ENCODE assay signal across 8 cellular contexts in the genomic region with DNA sequence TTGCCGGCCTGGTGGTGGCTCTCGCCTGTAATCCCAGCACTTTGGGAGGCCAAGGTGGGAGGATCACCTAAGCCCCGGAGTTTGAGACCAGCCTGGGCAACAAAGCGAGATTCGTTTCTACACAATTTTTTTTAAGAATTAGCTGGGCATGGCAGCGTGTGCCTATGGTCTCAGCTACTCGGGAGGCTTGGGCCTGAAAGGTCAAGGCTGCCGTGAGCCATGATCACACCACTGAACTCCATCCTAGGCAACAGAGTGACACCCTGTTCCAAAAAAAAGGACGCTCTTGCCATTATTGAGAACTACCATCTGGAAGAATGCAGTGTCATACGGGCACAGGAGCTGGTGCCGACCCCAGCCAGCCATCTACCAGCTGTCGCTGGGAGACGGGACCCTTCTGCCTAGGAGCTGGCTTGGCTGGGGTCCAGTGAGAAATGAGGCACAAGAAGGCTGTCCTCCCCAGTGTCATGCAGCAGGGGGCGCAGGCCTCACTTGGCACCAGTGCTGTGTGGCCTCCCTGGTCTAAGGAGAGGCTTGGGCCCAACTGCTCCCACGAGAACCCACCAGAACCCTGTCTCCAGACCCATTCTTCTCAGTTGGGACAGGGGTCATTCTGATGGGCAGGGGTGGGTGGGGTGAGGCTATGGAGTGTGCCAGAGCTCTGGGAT. TPM values are rescaled to one million over a fixed set of nuclear protein-coding genes. Genes with fewer than 3 reads are reported as not detected.
DNase-seq lines count a peak whose midpoint lies in the region; ATAC-seq and TF ChIP-seq lines count a peak whose summit lies in the region.

No MANE protein-coding gene starts in this region.

- CTCF ChIA-PET in HEK293 (lab: Yijun Ruan, JAX) = interaction anchor here (0.5 to 2.9 kb wide), 17 partner anchors 9 to 349 kb away, joined by 3 to 22 read pairs (median 4); partner anchors contain the start of gene RELB

- intact Hi-C loops in heart left ventricle (cut with DNase I) = no loop called here

- H3K27me3 Mint-ChIP-seq in CD4-positive, CD25-positive, alpha-beta regulatory T cell = no peaks in the 10 kb centered on the region
- no peaks in the 10 kb centered on the region for H3K27me3 Mint-ChIP-seq in activated naive CD4-positive, alpha-beta T cell treated with anti-CD3 and anti-CD28 coated beads, Interleukin-2, amount 50 U/mL, for 24 hours

- H3K27ac ChIP-seq in CD4-positive, CD25-positive, alpha-beta regulatory T cell (ENCODE audit: insufficient read depth, low read length, poor library complexity, severe bottlenecking) = no peak overlapping the region
- H3K27ac ChIP-seq in HEK293 (ENCODE audit: extremely low read depth, low read depth, low read length) = no peak overlapping the region
- H3K27ac ChIP-seq in heart left ventricle = no peak overlapping the region

- peak; percentile 51 to 62 (median 52) for DNase-seq in CD4-positive, CD25-positive, alpha-beta regulatory T cell
- peak; percentile 73 for DNase-seq in SK-MEL-5 (ENCODE audit: low read depth, low spot score)
- DNase-seq in heart left ventricle = peak; percentile 55 to 82 (median 66)
- peak; percentile 15 for DNase-seq in skeletal muscle cell (ENCODE audit: low read depth)

- TF ChIP-seq CTCF in HEK293 (tag by site-specific recombination; IDR thresholded peaks at IDR 0.05) (peak; percentile 66; the same call in 1 of the 2 replicates), heart left ventricle (IDR thresholded peaks at IDR 0.05) (peak in 11 of 12 donors; percentile 28 to 62 (median 46))

- in situ Hi-C loops in SK-MEL-5 (cut with HindIII; ENCODE audit: low pct_unique_long_range_greater_than_20kb, low sequenced_read_pairs) = no loop called here

- no peaks in the 10 kb centered on the region for H3K9me3 Mint-ChIP-seq in CD4-positive, CD25-positive, alpha-beta regulatory T cell
- H3K9me3 Mint-ChIP-seq in activated naive CD4-positive, alpha-beta T cell treated with anti-CD3 and anti-CD28 coated beads, Interleukin-2, amount 50 U/mL, for 24 hours = no peaks in the 10 kb centered on the region

- H3K27me3 ChIP-seq in CD4-positive, CD25-positive, alpha-beta regulatory T cell (ENCODE audit: control insufficient read depth, insufficient read depth, low read length) = no peaks in the 10 kb centered on the region
- no peaks in the 10 kb centered on the region for H3K27me3 ChIP-seq in heart left ventricle

- no peak overlapping the region for H3K4me3 ChIP-seq in CD4-positive, CD25-positive, alpha-beta regulatory T cell (ENCODE audit: low read depth, low read length)
- H3K4me3 ChIP-seq in HEK293 (ENCODE audit: low read depth, low read length) = no peak overlapping the region
- H3K4me3 ChIP-seq in heart left ventricle = no peak overlapping the region
- H3K4me3 ChIP-seq in skeletal muscle cell (ENCODE audit: low read depth, low read length) = no peak overlapping the region

- TF ChIP-seq POLR2A in heart left ventricle (IDR thresholded peaks at IDR 0.05) = no peak

- POLR2A ChIA-PET in HEK293 (lab: Yijun Ruan, JAX) = interaction anchor here (0.6 to 2.5 kb wide), 4 partner anchors 13 to 88 kb away, joined by 3 to 11 read pairs (median 4); partner anchors contain the start of genes CLASRP and RELB

- peak overlapping the region in 1 of 3 donors; percentile 26 for H3K27ac Mint-ChIP-seq in CD4-positive, CD25-positive, alpha-beta regulatory T cell
- H3K27ac Mint-ChIP-seq in activated naive CD4-positive, alpha-beta T cell treated with anti-CD3 and anti-CD28 coated beads, Interleukin-2, amount 50 U/mL, for 24 hours = peak overlapping the region; percentile 47

- peak; percentile 55 to 60 for ATAC-seq in CD4-positive, CD25-positive, alpha-beta regulatory T cell (ENCODE audit: low read depth in 2 of 2)
- peak in 3 of 4 donors; percentile 18 to 38 (median 36) for ATAC-seq in heart left ventricle
- ATAC-seq in GM18870 (IDR thresholded peaks at IDR 0.05; ENCODE audit: unreplicated experiment) = no peak
- no peak for ATAC-seq in HG02642 (IDR thresholded peaks at IDR 0.05; ENCODE audit: poor library complexity, unreplicated experiment)

- H3K4me1 ChIP-seq in CD4-positive, CD25-positive, alpha-beta regulatory T cell (ENCODE audit: control insufficient read depth, insufficient read depth, low read length, poor library complexity, severe bottlenecking) = no peaks in the 10 kb centered on the region
- H3K4me1 ChIP-seq in HEK293 (ENCODE audit: control insufficient read depth, insufficient read depth, low read length) (no peaks in the 10 kb centered on the region), heart left ventricle (no peaks in the 10 kb centered on the region)

- peaks cover 17% of the 10 kb centered on the region for H3K36me3 Mint-ChIP-seq in CD4-positive, CD25-positive, alpha-beta regulatory T cell
- peaks cover 3% of the 10 kb centered on the region for H3K36me3 Mint-ChIP-seq in activated naive CD4-positive, alpha-beta T cell treated with anti-CD3 and anti-CD28 coated beads, Interleukin-2, amount 50 U/mL, for 24 hours

- WGBS in heart left ventricle, 4 donors = 76 to 80% (median 79%) methylated on average over 14 to 15 of the region's 15 CpGs

- no peak overlapping the region for H3K4me3 Mint-ChIP-seq in CD4-positive, CD25-positive, alpha-beta regulatory T cell
- no peak overlapping the region for H3K4me3 Mint-ChIP-seq in activated naive CD4-positive, alpha-beta T cell treated with anti-CD3 and anti-CD28 coated beads, Interleukin-2, amount 50 U/mL, for 24 hours

- H3K4me1 Mint-ChIP-seq in CD4-positive, CD25-positive, alpha-beta regulatory T cell = peaks cover 0 to 2% (median 0%) of the 10 kb centered on the region in 4 donors
- peaks cover 4% of the 10 kb centered on the region for H3K4me1 Mint-ChIP-seq in activated naive CD4-positive, alpha-beta T cell treated with anti-CD3 and anti-CD28 coated beads, Interleukin-2, amount 50 U/mL, for 24 hours

- peaks cover 44% of the 10 kb centered on the region for H3K36me3 ChIP-seq in CD4-positive, CD25-positive, alpha-beta regulatory T cell (ENCODE audit: control insufficient read depth, insufficient read depth, low read length)
- H3K36me3 ChIP-seq in HEK293 (ENCODE audit: control insufficient read depth in 2 of 2, insufficient read depth in 1 of 2, low read length in 2 of 2) (peaks cover 23 to 88% of the 10 kb centered on the region in 2 experiments), heart left ventricle (peaks cover 0 to 99% (median 89%) of the 10 kb centered on the region in 9 donors)

- no peaks in the 10 kb centered on the region for H3K9me3 ChIP-seq in CD4-positive, CD25-positive, alpha-beta regulatory T cell (ENCODE audit: control insufficient read depth in 2 of 2, low read length in 2 of 2)
- H3K9me3 ChIP-seq in HEK293 (ENCODE audit: control insufficient read depth, insufficient read depth, low read depth, low read length) = no peaks in the 10 kb centered on the region
- H3K9me3 ChIP-seq in heart left ventricle = no peaks in the 10 kb centered on the region

TF ChIP-seq in HEK293, 187 proteins besides CTCF, POLR2A, EP300 and RAD21 (continues in another document):
- TF ChIP-seq ZNF621 (tag by site-specific recombination; IDR thresholded peaks at IDR 0.05) (no peak), ZNF529 (tag by site-specific recombination; IDR thresholded peaks at IDR 0.05; ENCODE audit: insufficient replicate concordance) (no peak), ZNF501 (tag by site-specific recombination; IDR thresholded peaks at IDR 0.05) (no peak), GLI2 (tag by site-specific recombination; IDR thresholded peaks at IDR 0.05; ENCODE audit: borderline replicate concordance, low read depth) (no peak), ZNF214 (tag by site-specific recombination; IDR thresholded peaks at IDR 0.05; ENCODE audit: borderline replicate concordance) (no peak), SALL2 (tag by site-specific recombination; IDR thresholded peaks at IDR 0.05; ENCODE audit: borderline replicate concordance) (no peak)

RNA-seq across cellular contexts. Expression of gene RELB, which starts 12.2 kb away (rescaled TPM):
- 107 TPM for total RNA-seq in CD4-positive, CD25-positive, alpha-beta regulatory T cell
- 10 to 100 TPM in 2 of 4 donors, 1 to 10 TPM in 2; 5.5 to 11.4 (median 10.2) TPM for polyA plus RNA-seq in CD4-positive, CD25-positive, alpha-beta regulatory T cell
- 4.0 and 5.3 TPM in 2 replicates for total RNA-seq in SK-MEL-5 (2014; rRNA removed; shearing (Covaris generic))
- polyA plus RNA-seq in SK-MEL-5 (2015; cell fraction: cytosol; rRNA removed) = 14.9 and 15.4 TPM in 2 replicates
- 4.8 and 6.0 TPM in 2 replicates for polyA plus RNA-seq in SK-MEL-5 (2015; cell fraction: nucleus; rRNA removed)
- total RNA-seq in heart left ventricle = 10 to 100 TPM in 2 of 9 donors, 1 to 10 TPM in 7; 2.8 to 23.2 (median 6.7) TPM
- 10 to 100 TPM in 1 of 2 donors, 1 to 10 TPM in 1; 1.6 to 15.0 TPM for polyA plus RNA-seq in heart left ventricle

RNA-seq across cellular contexts. Expression of gene CLPTM1, which starts 33.9 kb away (rescaled TPM):
- 81.5 TPM for total RNA-seq in CD4-positive, CD25-positive, alpha-beta regulatory T cell
- polyA plus RNA-seq in CD4-positive, CD25-positive, alpha-beta regulatory T cell = 10 to 100 TPM; 16.7 to 20.3 (median 19.2) TPM
- total RNA-seq in SK-MEL-5 (2014; rRNA removed; shearing (Covaris generic)) = 24.8 and 35.9 TPM in 2 replicates
- 163 and 180 TPM in 2 replicates for polyA plus RNA-seq in SK-MEL-5 (2015; cell fraction: cytosol; rRNA removed)
- polyA plus RNA-seq in SK-MEL-5 (2015; cell fraction: nucleus; rRNA removed) = 63.5 and 109 TPM in 2 replicates
- total RNA-seq in heart left ventricle = 100 to 1,000 TPM in 3 of 9 donors, 10 to 100 TPM in 6; 89.2 to 118 (median 96.0) TPM
- 100 to 1,000 TPM in 1 of 2 donors, 10 to 100 TPM in 1; 90.9 to 120 TPM for polyA plus RNA-seq in heart left ventricle

RNA-seq across cellular contexts. Expression of gene APOC2, which starts 43.2 kb away (rescaled TPM):
- not detected for total RNA-seq in CD4-positive, CD25-positive, alpha-beta regulatory T cell
- polyA plus RNA-seq in CD4-positive, CD25-positive, alpha-beta regulatory T cell = not detected
- 1.8 and 3.4 TPM in 2 replicates for total RNA-seq in SK-MEL-5 (2014; rRNA removed; shearing (Covaris generic))
- polyA plus RNA-seq in SK-MEL-5 (2015; cell fraction: cytosol; rRNA removed) = 4.5 and 13.1 TPM in 2 replicates
- polyA plus RNA-seq in SK-MEL-5 (2015; cell fraction: nucleus; rRNA removed) = not detected in 2 replicates
- total RNA-seq in heart left ventricle = 1 to 10 TPM in 2 of 9 donors, under 1 TPM in 1, not detected in 6; 0.70 to 1.6 (median 1.3) TPM
- under 1 TPM in 1 of 2 donors, not detected in 1; 0.19 TPM for polyA plus RNA-seq in heart left ventricle

RNA-seq across cellular contexts. Expression of gene APOC4, which starts 47.0 kb away (rescaled TPM):
- total RNA-seq in CD4-positive, CD25-positive, alpha-beta regulatory T cell = not detected
- not detected for polyA plus RNA-seq in CD4-positive, CD25-positive, alpha-beta regulatory T cell
- total RNA-seq in SK-MEL-5 (2014; rRNA removed; shearing (Covaris generic)) = not detected in 2 replicates
- not detected in 2 replicates for polyA plus RNA-seq in SK-MEL-5 (2015; cell fraction: cytosol; rRNA removed)
- polyA plus RNA-seq in SK-MEL-5 (2015; cell fraction: nucleus; rRNA removed) = 0.44 TPM in 1 of 2 replicates, not detected in the other
- not detected for total RNA-seq in heart left ventricle
- polyA plus RNA-seq in heart left ventricle = not detected

RNA-seq across cellular contexts. Expression of gene CLASRP, which starts 49.8 kb away (rescaled TPM):
- total RNA-seq in CD4-positive, CD25-positive, alpha-beta regulatory T cell = 189 TPM
- 1 to 10 TPM; 3.9 to 4.9 (median 4.3) TPM for polyA plus RNA-seq in CD4-positive, CD25-positive, alpha-beta regulatory T cell
- total RNA-seq in SK-MEL-5 (2014; rRNA removed; shearing (Covaris generic)) = 13.7 and 28.8 TPM in 2 replicates
- 23.3 and 29.1 TPM in 2 replicates for polyA plus RNA-seq in SK-MEL-5 (2015; cell fraction: cytosol; rRNA removed)
- polyA plus RNA-seq in SK-MEL-5 (2015; cell fraction: nucleus; rRNA removed) = 410 and 453 TPM in 2 replicates
- total RNA-seq in heart left ventricle = 10 to 100 TPM; 26.0 to 68.2 (median 32.4) TPM
- polyA plus RNA-seq in heart left ventricle = 10 to 100 TPM; 25.8 to 47.5 TPM

Comparison
In these comparisons a context has a peak if more than half of its experiments do, and no peak if none do; other contexts are left out.
1. ATAC-seq: peak in CD4-positive, CD25-positive, alpha-beta regulatory T cell (2 of 2) and heart left ventricle (3 of 4); none in GM18870 (single experiment) and HG02642 (single experiment).
2. DNase-seq: peak in every context shown above with its lines; median percentile 73 in SK-MEL-5; 66 in heart left ventricle; 52 in CD4-positive, CD25-positive, alpha-beta regulatory T cell; 15 in skeletal muscle cell.